ENCODE assay signal across 21 cellular contexts in the genomic region with DNA sequence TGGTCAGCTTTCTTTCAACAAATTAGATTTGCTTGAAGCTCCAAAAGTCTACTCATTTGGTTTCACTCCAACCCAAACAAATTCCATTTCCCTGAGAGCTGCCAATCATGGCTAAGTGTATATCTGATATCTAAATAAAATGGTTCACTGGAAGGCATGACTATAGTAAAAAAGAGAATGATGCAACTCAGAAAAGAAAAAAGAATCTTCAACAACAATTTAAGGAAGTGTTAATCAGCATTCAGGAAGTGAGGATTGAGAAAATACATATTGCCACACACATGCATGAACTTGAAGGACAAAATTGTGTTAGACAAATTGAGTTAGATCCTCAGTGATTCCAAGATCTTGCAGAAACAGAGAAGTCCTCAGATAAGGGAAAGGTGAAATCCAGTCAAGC.
DNase-seq lines count a peak whose midpoint lies in the region; ATAC-seq, FAIRE-seq and TF ChIP-seq lines count a peak whose summit lies in the region.
"Had no signal": no experiment of that assay in that cellular context is flagged by ENCODE, and none has a peak within 500 bp of the region (broad histone marks: within the 10 kb centered on the region; RNA-seq: fewer than 3 reads in every experiment).

No MANE protein-coding gene starts in this region.

- FAIRE-seq in keratinocyte (lab: Jason Lieb, UNC), result peak; percentile 46

- H2AFZ ChIP-seq in keratinocyte (ENCODE audit: control insufficient read depth, low read length), result peak overlapping the region; percentile 63

- peak overlapping the region; percentile 59 for H3K27ac Mint-ChIP-seq in activated B cell treated with CpG ODN at 0.5 μM for 24 hours
- H3K27ac Mint-ChIP-seq: activated CD4-positive, alpha-beta T cell treated with anti-CD3 and anti-CD28 coated beads, Interleukin-2, amount 10 ng/mL, durations not matched to agents 24 days and 14 days; activated naive CD4-positive, alpha-beta T cell treated with anti-CD3 and anti-CD28 coated beads for 36 hours; brain had no signal

- H3K9me3 ChIP-seq in keratinocyte (ENCODE audit: control insufficient read depth, low read depth, low read length), result no peaks in the 10 kb centered on the region
- H3K9me3 ChIP-seq: sigmoid colon had no signal

- H3K4me3 Mint-ChIP-seq in activated B cell treated with CpG ODN at 0.5 μM for 24 hours, result no peak overlapping the region
- H3K4me3 Mint-ChIP-seq: activated CD4-positive, alpha-beta T cell treated with anti-CD3 and anti-CD28 coated beads, Interleukin-2, amount 10 ng/mL, durations not matched to agents 24 days and 14 days; activated naive CD4-positive, alpha-beta T cell treated with anti-CD3 and anti-CD28 coated beads for 36 hours; brain had no signal

- dilution Hi-C loops in keratinocyte (cut with MboI; ENCODE audit: extremely low pct_ligation_motif_present, low sequenced_read_pairs), result no loop called here

- intact Hi-C loops in activated B cell treated with CpG ODN at 0.5 μM for 24 hours (cut with micrococcal nuclease), result loop anchor here (10.0 kb wide), 1 partner anchor 476 kb away; no protein-coding TSS in a partner anchor
- intact Hi-C loops in posterior cingulate gyrus (cut with DNase I), result no loop called here

- POLR2A ChIA-PET in activated B cell treated with CpG ODN at 0.5 μM for 24 hours (lab: Charles Lee), result no interaction called here

- H3K4me3 ChIP-seq in keratinocyte (ENCODE audit: control insufficient read depth in 2 of 3, extremely low read depth in 1 of 3, insufficient read depth in 2 of 3, low read depth in 1 of 3, low read length in 3 of 3) (no peak overlapping the region), coronary artery (no peak overlapping the region)
- H3K4me3 ChIP-seq: sigmoid colon had no signal

- TF ChIP-seq CTCF in activated B cell treated with CpG ODN at 0.5 μM for 24 hours (IDR thresholded peaks at IDR 0.05), result no peak
- TF ChIP-seq CTCF in keratinocyte (optimal IDR thresholded peaks at IDR 0.05 in 1 of 3, IDR thresholded peaks at IDR 0.05 in 1 of 3, conservative IDR thresholded peaks at IDR 0.05 in 1 of 3; ENCODE audit: extremely low read depth in 1 of 3, insufficient read depth in 2 of 3, low read length in 3 of 3), result no peak
- no peak for TF ChIP-seq CTCF in coronary artery (IDR thresholded peaks at IDR 0.05)

- H4K20me1 ChIP-seq in keratinocyte (ENCODE audit: control insufficient read depth, extremely low read depth, insufficient read depth, low read length), result no peaks in the 10 kb centered on the region

- no peak for ATAC-seq in activated B cell treated with CpG ODN at 0.5 μM for 24 hours (ENCODE audit: low read depth)
- ATAC-seq in HG03108 (IDR thresholded peaks at IDR 0.05; ENCODE audit: unreplicated experiment), result no peak
- ATAC-seq in HG03025 (IDR thresholded peaks at IDR 0.05; ENCODE audit: low FRiP score, unreplicated experiment), result no peak
- ATAC-seq: left cardiac atrium had no signal

- peak; percentile 18 for DNase-seq in Caki2 (ENCODE audit: low read depth)
- DNase-seq in NCI-H446 (lab: John Stamatoyannopoulos, UW), result peak; percentile 35 to 47
- no peak for DNase-seq in activated B cell treated with CpG ODN at 0.5 μM for 24 hours
- no peak for DNase-seq in keratinocyte (ENCODE audit: low read depth, low spot score)
- DNase-seq in coronary artery (ENCODE audit: low spot score), result no peak
- no peak for DNase-seq in posterior cingulate gyrus
- DNase-seq: activated CD4-positive, alpha-beta T cell treated with anti-CD3 and anti-CD28 coated beads, Interleukin-2, amount 10 ng/mL, durations not matched to agents 24 days and 14 days; activated naive CD4-positive, alpha-beta T cell treated with anti-CD3 and anti-CD28 coated beads for 36 hours; effector CD8-positive, alpha-beta T cell; HCEC 1CT; hypothalamus; left cardiac atrium; NCI-H1092; NCI-H2107; occipital lobe; Right ventricle myocardium superior; sigmoid colon; stimulated activated CD4-positive, alpha-beta T cell treated with anti-CD3 and anti-CD28 coated beads, Interleukin-2, amount 100 ng/mL, for 48 hours had no signal

- peaks cover 2% of the 10 kb centered on the region for H3K36me3 Mint-ChIP-seq in activated B cell treated with CpG ODN at 0.5 μM for 24 hours (ENCODE audit: low read depth)
- H3K36me3 Mint-ChIP-seq: brain had no signal

- peaks cover 18% of the 10 kb centered on the region for H3K4me1 Mint-ChIP-seq in activated B cell treated with CpG ODN at 0.5 μM for 24 hours
- H3K4me1 Mint-ChIP-seq: activated CD4-positive, alpha-beta T cell treated with anti-CD3 and anti-CD28 coated beads, Interleukin-2, amount 10 ng/mL, durations not matched to agents 24 days and 14 days; brain had no signal

- no peak overlapping the region for H3K4me2 ChIP-seq in keratinocyte (ENCODE audit: control insufficient read depth, extremely low read depth, insufficient read depth, low read depth, low read length)

- H3K27me3 ChIP-seq in keratinocyte (ENCODE audit: control insufficient read depth, extremely low read depth, insufficient read depth, low read length), result no peaks in the 10 kb centered on the region
- H3K27me3 ChIP-seq: sigmoid colon had no signal

- no peaks in the 10 kb centered on the region for H3K4me1 ChIP-seq in keratinocyte (ENCODE audit: control insufficient read depth, extremely low read depth, insufficient read depth, low read length)
- H3K4me1 ChIP-seq: sigmoid colon had no signal

- H3K27me3 Mint-ChIP-seq in activated B cell treated with CpG ODN at 0.5 μM for 24 hours, result no peaks in the 10 kb centered on the region
- H3K27me3 Mint-ChIP-seq: activated CD4-positive, alpha-beta T cell treated with anti-CD3 and anti-CD28 coated beads, Interleukin-2, amount 10 ng/mL, durations not matched to agents 24 days and 14 days; brain had no signal

- in situ Hi-C loops in Caki2 (cut with HindIII; ENCODE audit: low pct_unique_long_range_greater_than_20kb, low sequenced_read_pairs), result no loop called here

- no peak overlapping the region for H3K9ac ChIP-seq in keratinocyte (ENCODE audit: control insufficient read depth, extremely low read depth, insufficient read depth, low read length)

- H3K9me1 ChIP-seq in keratinocyte (ENCODE audit: control insufficient read depth, extremely low read depth, insufficient read depth, low read length), result no peaks in the 10 kb centered on the region

- CTCF ChIA-PET in activated B cell treated with CpG ODN at 0.5 μM for 24 hours (lab: Charles Lee), result no interaction called here

- H3K36me3 ChIP-seq in keratinocyte (ENCODE audit: control insufficient read depth in 2 of 2, extremely low read depth in 1 of 2, insufficient read depth in 2 of 2, low read length in 2 of 2), result no peaks in the 10 kb centered on the region
- H3K36me3 ChIP-seq: sigmoid colon had no signal

- H3K27ac ChIP-seq in keratinocyte (ENCODE audit: control insufficient read depth, insufficient read depth, low read length), result no peak overlapping the region
- no peak overlapping the region for H3K27ac ChIP-seq in coronary artery
- H3K27ac ChIP-seq: sigmoid colon had no signal

- peaks cover 12% of the 10 kb centered on the region for H3K9me3 Mint-ChIP-seq in activated B cell treated with CpG ODN at 0.5 μM for 24 hours
- H3K9me3 Mint-ChIP-seq: activated CD4-positive, alpha-beta T cell treated with anti-CD3 and anti-CD28 coated beads, Interleukin-2, amount 10 ng/mL, durations not matched to agents 24 days and 14 days had no signal

- H3K79me2 ChIP-seq in keratinocyte (ENCODE audit: control insufficient read depth, insufficient read depth, low read length), result no peaks in the 10 kb centered on the region

Comparison
In these comparisons a context has a peak if more than half of its experiments do, and no peak if none do; other contexts are left out.
1. DNase-seq: peak in Caki2 (single experiment) and NCI-H446 (2 of 2); none in activated B cell treated with CpG ODN at 0.5 μM for 24 hours (single experiment), keratinocyte (single experiment), coronary artery (single experiment) and posterior cingulate gyrus (0 of 10).